16 cellular contexts compared by ENCODE assay signal in genomic region chr6:38138374-38138773, GRCh38.
"Had no signal": no experiment of that assay in that cellular context is flagged by ENCODE, and none has a peak within 500 bp of the region (broad histone marks: within the 10 kb centered on the region; RNA-seq: fewer than 3 reads in every experiment).

No MANE protein-coding gene starts in this region.

- DNase-seq: activated CD4-positive, alpha-beta T cell treated with anti-CD3 and anti-CD28 coated beads, Interleukin-2, amount 50 U/mL, for 1 hour; activated CD4-positive, CD25-positive, alpha-beta regulatory T cell treated with anti-CD3 and anti-CD28 coated beads, Interleukin-2, amount 50 U/mL, for 72 hours; activated CD8-positive, alpha-beta T cell treated with anti-CD3 and anti-CD28 coated beads, Interleukin-2, amount 10 ng/mL, durations not matched to agents 7 days and 5 days; activated gamma-delta T cell treated with Interleukin-2 at 50 U/mL for 16 hours; body of pancreas; effector CD4-positive, alpha-beta T cell; erythroblast; foreskin fibroblast; left ventricle myocardium inferior; stimulated activated CD4-positive, alpha-beta T cell treated with anti-CD3 and anti-CD28 coated beads, Interleukin-12 subunit alpha, Interleukin-12 subunit beta, amount 100 ng/mL, for 4 hours; stimulated activated CD4-positive, alpha-beta T cell treated with anti-CD3 and anti-CD28 coated beads, Interleukin-4, amount 100 ng/mL, for 4 hours; stimulated activated naive CD8-positive, alpha-beta T cell treated with anti-CD3 and anti-CD28 coated beads, Interleukin-15, Interleukin-2, amounts not matched to agents 100 U/mL and 50 U/mL, for 24 hours had no signal

- ATAC-seq: activated CD8-positive, alpha-beta T cell treated with anti-CD3 and anti-CD28 coated beads, Interleukin-2, amount 10 ng/mL, durations not matched to agents 7 days and 5 days; body of pancreas; stimulated activated naive CD8-positive, alpha-beta T cell treated with anti-CD3 and anti-CD28 coated beads, Interleukin-15, Interleukin-2, amounts not matched to agents 100 U/mL and 50 U/mL, for 24 hours had no signal

- H3K27me3 ChIP-seq: body of pancreas, upper lobe of left lung had no signal

- H3K27ac Mint-ChIP-seq: activated CD8-positive, alpha-beta T cell treated with anti-CD3 and anti-CD28 coated beads, Interleukin-2, amount 10 ng/mL, durations not matched to agents 7 days and 5 days; dendritic cell treated with granulocyte-macrophage colony-stimulating factor and Interleukin-4, amounts not matched to agents 40 ng/mL and 50 ng/mL, for 4 days had no signal

- H3K9me3 Mint-ChIP-seq: activated naive CD4-positive, alpha-beta T cell treated with anti-CD3 and anti-CD28 coated beads, Interleukin-2, amount 50 U/mL, for 24 hours; dendritic cell treated with granulocyte-macrophage colony-stimulating factor and Interleukin-4, amounts not matched to agents 40 ng/mL and 50 ng/mL, for 4 days; nephron progenitor cell had no signal

- H3K9me3 ChIP-seq: body of pancreas, left ventricle myocardium inferior, upper lobe of left lung had no signal

- H3K27me3 Mint-ChIP-seq: activated naive CD4-positive, alpha-beta T cell treated with anti-CD3 and anti-CD28 coated beads, Interleukin-2, amount 50 U/mL, for 24 hours; dendritic cell treated with granulocyte-macrophage colony-stimulating factor and Interleukin-4, amounts not matched to agents 40 ng/mL and 50 ng/mL, for 4 days had no signal

- H3K27ac ChIP-seq: body of pancreas, left ventricle myocardium inferior, upper lobe of left lung had no signal

- H3K36me3 ChIP-seq: left ventricle myocardium inferior, upper lobe of left lung had no signal

- H3K4me3 ChIP-seq: body of pancreas, left ventricle myocardium inferior, upper lobe of left lung had no signal

- H3K4me3 Mint-ChIP-seq: activated CD8-positive, alpha-beta T cell treated with anti-CD3 and anti-CD28 coated beads, Interleukin-2, amount 10 ng/mL, durations not matched to agents 7 days and 5 days; activated naive CD4-positive, alpha-beta T cell treated with anti-CD3 and anti-CD28 coated beads, Interleukin-2, amount 50 U/mL, for 24 hours; dendritic cell treated with granulocyte-macrophage colony-stimulating factor and Interleukin-4, amounts not matched to agents 40 ng/mL and 50 ng/mL, for 4 days had no signal

- H3K4me1 ChIP-seq: body of pancreas had no signal
